Comparison of ENCODE assay signal across 17 cellular contexts in genomic region chr11:77654770-77655434, GRCh38.
"Had no signal": no experiment of that assay in that cellular context is flagged by ENCODE, and none has a peak within 500 bp of the region (broad histone marks: within the 10 kb centered on the region; RNA-seq: fewer than 3 reads in every experiment).

No MANE protein-coding gene starts in this region.

- H3K4me3 ChIP-seq: dorsolateral prefrontal cortex, left ventricle myocardium inferior, skin epidermis, transverse colon had no signal

- H3K36me3 ChIP-seq: left ventricle myocardium inferior, neutrophil, transverse colon had no signal

- H3K4me3 Mint-ChIP-seq: activated CD4-positive, alpha-beta T cell treated with anti-CD3 and anti-CD28 coated beads, Interleukin-2, amount 10 ng/mL, durations not matched to agents 7 days and 5 days; activated naive CD8-positive, alpha-beta T cell treated with anti-CD3 and anti-CD28 coated beads, Interleukin-2, amount 10 ng/mL, durations not matched to agents 7 days and 5 days; endodermal cell; natural killer cell; T-helper 2 cell treated with Interferon-gamma antibody and Interleukin-4, amounts not matched to agents 5 μg/mL and 100 μg/mL, for 36 hours had no signal

- H3K9me3 ChIP-seq: left ventricle myocardium inferior, neutrophil, transverse colon had no signal

- ATAC-seq: natural killer cell had no signal

- H3K27me3 ChIP-seq: dorsolateral prefrontal cortex, neutrophil, transverse colon had no signal

- H3K27ac Mint-ChIP-seq: activated CD4-positive, alpha-beta T cell treated with anti-CD3 and anti-CD28 coated beads, Interleukin-2, amount 10 ng/mL, durations not matched to agents 7 days and 5 days; activated naive CD8-positive, alpha-beta T cell treated with anti-CD3 and anti-CD28 coated beads, Interleukin-2, amount 10 ng/mL, durations not matched to agents 7 days and 5 days; endodermal cell; natural killer cell; T-helper 2 cell treated with Interferon-gamma antibody and Interleukin-4, amounts not matched to agents 5 μg/mL and 100 μg/mL, for 36 hours had no signal

- FAIRE-seq: islet of Langerhans had no signal

- H3K36me3 Mint-ChIP-seq: activated naive CD8-positive, alpha-beta T cell treated with anti-CD3 and anti-CD28 coated beads, Interleukin-2, amount 10 ng/mL, durations not matched to agents 7 days and 5 days; natural killer cell had no signal

- H3K4me1 ChIP-seq: left ventricle myocardium inferior, transverse colon had no signal

- DNase-seq: activated CD4-positive, alpha-beta T cell treated with anti-CD3 and anti-CD28 coated beads, Interleukin-2, amount 10 ng/mL, durations not matched to agents 7 days and 5 days; activated CD8-positive, alpha-beta memory T cell treated with anti-CD3 and anti-CD28 coated beads, Interleukin-2, amount 50 U/mL, for 48 hours; activated naive CD4-positive, alpha-beta T cell; activated naive CD8-positive, alpha-beta T cell treated with anti-CD3 and anti-CD28 coated beads, Interleukin-2, amount 10 ng/mL, durations not matched to agents 7 days and 5 days; anterior cingulate cortex; dorsolateral prefrontal cortex; endodermal cell; left ventricle myocardium inferior; natural killer cell; stimulated activated CD4-positive, alpha-beta T cell treated with anti-CD3 and anti-CD28 coated beads, Interleukin-15, amount 100 ng/mL, for 24 hours; stimulated activated CD4-positive, alpha-beta T cell treated with anti-CD3 and anti-CD28 coated beads, Interleukin-4, amount 100 ng/mL, for 1 hour; stimulated activated naive CD4-positive, alpha-beta T cell treated with Interleukin-2 at 50 U/mL for 16 hours; transverse colon had no signal

- H3K9me3 Mint-ChIP-seq: activated CD4-positive, alpha-beta T cell treated with anti-CD3 and anti-CD28 coated beads, Interleukin-2, amount 10 ng/mL, durations not matched to agents 7 days and 5 days; activated naive CD8-positive, alpha-beta T cell treated with anti-CD3 and anti-CD28 coated beads, Interleukin-2, amount 10 ng/mL, durations not matched to agents 7 days and 5 days; endodermal cell; natural killer cell; T-helper 2 cell treated with Interferon-gamma antibody and Interleukin-4, amounts not matched to agents 5 μg/mL and 100 μg/mL, for 36 hours had no signal

- H3K27ac ChIP-seq: dorsolateral prefrontal cortex, left ventricle myocardium inferior, neutrophil, skin epidermis, transverse colon had no signal

- H3K4me1 Mint-ChIP-seq: activated CD4-positive, alpha-beta T cell treated with anti-CD3 and anti-CD28 coated beads, Interleukin-2, amount 10 ng/mL, durations not matched to agents 7 days and 5 days; activated naive CD8-positive, alpha-beta T cell treated with anti-CD3 and anti-CD28 coated beads, Interleukin-2, amount 10 ng/mL, durations not matched to agents 7 days and 5 days; endodermal cell; natural killer cell had no signal

- H3K27me3 Mint-ChIP-seq: activated CD4-positive, alpha-beta T cell treated with anti-CD3 and anti-CD28 coated beads, Interleukin-2, amount 10 ng/mL, durations not matched to agents 7 days and 5 days had no signal
